ENCODE assay signal across 1 cellular context in the genomic region with DNA sequence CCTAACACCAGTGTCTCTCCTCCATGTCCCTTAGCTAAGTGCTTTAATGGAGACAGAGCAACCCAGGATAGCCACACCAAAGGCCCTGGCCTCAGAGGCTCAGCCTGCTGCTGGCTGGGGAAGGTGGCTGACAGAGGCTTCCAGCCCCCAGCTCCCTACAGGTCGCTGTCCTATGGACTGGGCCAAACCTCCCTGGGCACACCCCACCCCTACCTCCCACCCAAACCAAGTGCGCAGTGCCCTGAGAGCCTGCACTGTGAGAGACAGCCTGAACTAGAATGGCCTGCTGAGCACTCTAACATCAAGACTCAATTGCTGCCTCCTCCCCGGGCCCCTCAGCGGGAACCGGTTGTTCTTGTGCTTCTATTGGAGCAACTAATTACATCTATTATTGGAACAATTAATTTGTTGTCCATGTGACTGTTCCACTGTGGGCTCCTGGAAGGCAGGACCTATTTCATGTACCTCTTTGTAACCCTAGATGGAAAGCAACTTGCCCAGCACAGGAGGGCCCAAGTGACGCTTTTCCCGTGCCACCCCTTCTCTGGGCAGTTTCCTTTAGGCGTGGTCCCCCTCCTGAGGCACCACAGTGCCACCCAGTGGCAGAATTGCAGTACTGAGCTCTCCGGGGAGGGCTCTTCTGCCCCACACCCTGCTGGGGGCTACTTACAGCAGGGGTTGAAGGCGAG.
TF ChIP-seq lines count a peak whose summit lies in the region.

No MANE protein-coding gene starts in this region.

TF ChIP-seq in HepG2, 621 proteins besides CTCF, POLR2A, EP300 and RAD21 (continued from another document and continues in another):
- TF ChIP-seq ELF1 (CRISPR knock-in tag; IDR thresholded peaks at IDR 0.05) (no peak), KDM5B (CRISPR knock-in tag; IDR thresholded peaks at IDR 0.05; ENCODE audit: borderline replicate concordance) (no peak; the same call in 1 of the 2 replicates), ZNF570 (CRISPR knock-in tag; IDR thresholded peaks at IDR 0.05; ENCODE audit: borderline replicate concordance) (no peak), NONO (IDR thresholded peaks at IDR 0.05) (no peak), NONO (CRISPR knock-in tag; conservative IDR thresholded peaks at IDR 0.05) (no peak; the same call in 1 of the 2 replicates), SNAPC2 (CRISPR knock-in tag; IDR thresholded peaks at IDR 0.05) (no peak), ZNF343 (CRISPR knock-in tag; IDR thresholded peaks at IDR 0.05) (no peak), NFIC (IDR thresholded peaks at IDR 0.05; ENCODE audit: low read length) (no peak), YEATS2 (CRISPR knock-in tag; IDR thresholded peaks at IDR 0.05; ENCODE audit: borderline replicate concordance) (no peak), STAG1 (CRISPR knock-in tag; IDR thresholded peaks at IDR 0.05) (peak; percentile 98), ZBTB7A (CRISPR knock-in tag; IDR thresholded peaks at IDR 0.05) (no peak), HMG20B (CRISPR knock-in tag; conservative IDR thresholded peaks at IDR 0.05) (no peak), KDM3A (CRISPR knock-in tag; IDR thresholded peaks at IDR 0.05; ENCODE audit: low read depth) (peak; percentile 74; the same call in 1 of the 2 replicates), FOXM1 (CRISPR knock-in tag; IDR thresholded peaks at IDR 0.05) (no peak), ZNF235 (CRISPR knock-in tag; IDR thresholded peaks at IDR 0.05; ENCODE audit: borderline replicate concordance) (no peak), ELF3 (CRISPR knock-in tag; IDR thresholded peaks at IDR 0.05) (peak; percentile 47; the same call in 1 of the 2 replicates), SP4 (CRISPR knock-in tag; IDR thresholded peaks at IDR 0.05) (no peak; the same call in 1 of the 2 replicates), ZNF24 (IDR thresholded peaks at IDR 0.05) (no peak), ZNF737 (CRISPR knock-in tag; IDR thresholded peaks at IDR 0.05; ENCODE audit: borderline replicate concordance) (no peak), AGO2 (optimal IDR thresholded peaks at IDR 0.05; ENCODE audit: low read depth, low read length) (no peak), XRCC5 (optimal IDR thresholded peaks at IDR 0.05; ENCODE audit: low read length) (peak; percentile 32), CHD2 (IDR thresholded peaks at IDR 0.05; ENCODE audit: low read depth, low read length) (no peak), ZNF331 (CRISPR knock-in tag; IDR thresholded peaks at IDR 0.05) (peak; percentile 43; the same call in 1 of the 2 replicates), CAMTA2 (CRISPR knock-in tag; IDR thresholded peaks at IDR 0.05; ENCODE audit: borderline replicate concordance) (no peak), ZNF264 (CRISPR knock-in tag; IDR thresholded peaks at IDR 0.05) (no peak), KAT7 (CRISPR knock-in tag; IDR thresholded peaks at IDR 0.05; ENCODE audit: borderline replicate concordance) (no peak), ETV6 (CRISPR knock-in tag; conservative IDR thresholded peaks at IDR 0.05) (no peak), ZNF317 (CRISPR knock-in tag; IDR thresholded peaks at IDR 0.05) (no peak), ZNF263 (CRISPR knock-in tag; IDR thresholded peaks at IDR 0.05) (0 out of 2 replicates have a peak, but pooled peaks have one; percentile 45), CREB1 (IDR thresholded peaks at IDR 0.05) (no peak), CREB1 (CRISPR knock-in tag; IDR thresholded peaks at IDR 0.05) (no peak), JUN (CRISPR knock-in tag; IDR thresholded peaks at IDR 0.05) (no peak), HNRNPLL (IDR thresholded peaks at IDR 0.05; ENCODE audit: low read depth, low read length, poor library complexity, severe bottlenecking) (no peak), U2AF2 (IDR thresholded peaks at IDR 0.05; ENCODE audit: low read depth, low read length) (no peak), MTA3 (CRISPR knock-in tag; IDR thresholded peaks at IDR 0.05) (no peak), ZNF569 (CRISPR knock-in tag; IDR thresholded peaks at IDR 0.05; ENCODE audit: borderline replicate concordance) (no peak), ZNF496 (CRISPR knock-in tag; IDR thresholded peaks at IDR 0.05; ENCODE audit: insufficient replicate concordance) (no peak), ZNF775 (CRISPR knock-in tag; IDR thresholded peaks at IDR 0.05; ENCODE audit: borderline replicate concordance) (no peak), RFXANK (CRISPR knock-in tag; IDR thresholded peaks at IDR 0.05) (no peak), ZBTB21 (CRISPR knock-in tag; IDR thresholded peaks at IDR 0.05) (no peak), CREM (IDR thresholded peaks at IDR 0.05) (no peak), CREM (CRISPR knock-in tag; IDR thresholded peaks at IDR 0.05) (no peak)
- TF ChIP-seq, protein P1, sequence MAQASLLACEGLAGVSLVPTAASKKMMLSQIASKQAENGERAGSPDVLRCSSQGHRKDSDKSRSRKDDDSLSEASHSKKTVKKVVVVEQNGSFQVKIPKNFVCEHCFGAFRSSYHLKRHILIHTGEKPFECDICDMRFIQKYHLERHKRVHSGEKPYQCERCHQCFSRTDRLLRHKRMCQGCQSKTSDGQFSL (CRISPR knock-in tag; IDR thresholded peaks at IDR 0.05), result no peak
- TF ChIP-seq, protein P2, sequence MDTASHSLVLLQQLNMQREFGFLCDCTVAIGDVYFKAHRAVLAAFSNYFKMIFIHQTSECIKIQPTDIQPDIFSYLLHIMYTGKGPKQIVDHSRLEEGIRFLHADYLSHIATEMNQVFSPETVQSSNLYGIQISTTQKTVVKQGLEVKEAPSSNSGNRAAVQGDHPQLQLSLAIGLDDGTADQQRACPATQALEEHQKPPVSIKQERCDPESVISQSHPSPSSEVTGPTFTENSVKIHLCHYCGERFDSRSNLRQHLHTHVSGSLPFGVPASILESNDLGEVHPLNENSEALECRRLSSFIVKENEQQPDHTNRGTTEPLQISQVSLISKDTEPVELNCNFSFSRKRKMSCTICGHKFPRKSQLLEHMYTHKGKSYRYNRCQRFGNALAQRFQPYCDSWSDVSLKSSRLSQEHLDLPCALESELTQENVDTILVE (CRISPR knock-in tag; IDR thresholded peaks at IDR 0.05), result peak; percentile 38; the same call in 1 of the 2 replicates
- TF ChIP-seq, protein P3, sequence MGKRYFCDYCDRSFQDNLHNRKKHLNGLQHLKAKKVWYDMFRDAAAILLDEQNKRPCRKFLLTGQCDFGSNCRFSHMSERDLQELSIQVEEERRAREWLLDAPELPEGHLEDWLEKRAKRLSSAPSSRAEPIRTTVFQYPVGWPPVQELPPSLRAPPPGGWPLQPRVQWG (CRISPR knock-in tag; IDR thresholded peaks at IDR 0.05; ENCODE audit: borderline replicate concordance, low read depth), result no peak
- TF ChIP-seq, protein P4, sequence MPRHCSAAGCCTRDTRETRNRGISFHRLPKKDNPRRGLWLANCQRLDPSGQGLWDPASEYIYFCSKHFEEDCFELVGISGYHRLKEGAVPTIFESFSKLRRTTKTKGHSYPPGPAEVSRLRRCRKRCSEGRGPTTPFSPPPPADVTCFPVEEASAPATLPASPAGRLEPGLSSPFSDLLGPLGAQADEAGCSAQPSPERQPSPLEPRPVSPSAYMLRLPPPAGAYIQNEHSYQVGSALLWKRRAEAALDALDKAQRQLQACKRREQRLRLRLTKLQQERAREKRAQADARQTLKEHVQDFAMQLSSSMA (CRISPR knock-in tag; IDR thresholded peaks at IDR 0.05), result no peak
- TF ChIP-seq, protein P5, sequence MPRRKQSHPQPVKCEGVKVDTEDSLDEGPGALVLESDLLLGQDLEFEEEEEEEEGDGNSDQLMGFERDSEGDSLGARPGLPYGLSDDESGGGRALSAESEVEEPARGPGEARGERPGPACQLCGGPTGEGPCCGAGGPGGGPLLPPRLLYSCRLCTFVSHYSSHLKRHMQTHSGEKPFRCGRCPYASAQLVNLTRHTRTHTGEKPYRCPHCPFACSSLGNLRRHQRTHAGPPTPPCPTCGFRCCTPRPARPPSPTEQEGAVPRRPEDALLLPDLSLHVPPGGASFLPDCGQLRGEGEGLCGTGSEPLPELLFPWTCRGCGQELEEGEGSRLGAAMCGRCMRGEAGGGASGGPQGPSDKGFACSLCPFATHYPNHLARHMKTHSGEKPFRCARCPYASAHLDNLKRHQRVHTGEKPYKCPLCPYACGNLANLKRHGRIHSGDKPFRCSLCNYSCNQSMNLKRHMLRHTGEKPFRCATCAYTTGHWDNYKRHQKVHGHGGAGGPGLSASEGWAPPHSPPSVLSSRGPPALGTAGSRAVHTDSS (CRISPR knock-in tag; conservative IDR thresholded peaks at IDR 0.05), result no peak
- TF ChIP-seq, protein P6, sequence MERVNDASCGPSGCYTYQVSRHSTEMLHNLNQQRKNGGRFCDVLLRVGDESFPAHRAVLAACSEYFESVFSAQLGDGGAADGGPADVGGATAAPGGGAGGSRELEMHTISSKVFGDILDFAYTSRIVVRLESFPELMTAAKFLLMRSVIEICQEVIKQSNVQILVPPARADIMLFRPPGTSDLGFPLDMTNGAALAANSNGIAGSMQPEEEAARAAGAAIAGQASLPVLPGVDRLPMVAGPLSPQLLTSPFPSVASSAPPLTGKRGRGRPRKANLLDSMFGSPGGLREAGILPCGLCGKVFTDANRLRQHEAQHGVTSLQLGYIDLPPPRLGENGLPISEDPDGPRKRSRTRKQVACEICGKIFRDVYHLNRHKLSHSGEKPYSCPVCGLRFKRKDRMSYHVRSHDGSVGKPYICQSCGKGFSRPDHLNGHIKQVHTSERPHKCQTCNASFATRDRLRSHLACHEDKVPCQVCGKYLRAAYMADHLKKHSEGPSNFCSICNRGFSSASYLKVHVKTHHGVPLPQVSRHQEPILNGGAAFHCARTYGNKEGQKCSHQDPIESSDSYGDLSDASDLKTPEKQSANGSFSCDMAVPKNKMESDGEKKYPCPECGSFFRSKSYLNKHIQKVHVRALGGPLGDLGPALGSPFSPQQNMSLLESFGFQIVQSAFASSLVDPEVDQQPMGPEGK (CRISPR knock-in tag; IDR thresholded peaks at IDR 0.05), result peak; percentile 98
- TF ChIP-seq, protein P7, sequence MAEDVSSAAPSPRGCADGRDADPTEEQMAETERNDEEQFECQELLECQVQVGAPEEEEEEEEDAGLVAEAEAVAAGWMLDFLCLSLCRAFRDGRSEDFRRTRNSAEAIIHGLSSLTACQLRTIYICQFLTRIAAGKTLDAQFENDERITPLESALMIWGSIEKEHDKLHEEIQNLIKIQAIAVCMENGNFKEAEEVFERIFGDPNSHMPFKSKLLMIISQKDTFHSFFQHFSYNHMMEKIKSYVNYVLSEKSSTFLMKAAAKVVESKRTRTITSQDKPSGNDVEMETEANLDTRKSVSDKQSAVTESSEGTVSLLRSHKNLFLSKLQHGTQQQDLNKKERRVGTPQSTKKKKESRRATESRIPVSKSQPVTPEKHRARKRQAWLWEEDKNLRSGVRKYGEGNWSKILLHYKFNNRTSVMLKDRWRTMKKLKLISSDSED (CRISPR knock-in tag; IDR thresholded peaks at IDR 0.05), result no peak
- TF ChIP-seq, protein P8, sequence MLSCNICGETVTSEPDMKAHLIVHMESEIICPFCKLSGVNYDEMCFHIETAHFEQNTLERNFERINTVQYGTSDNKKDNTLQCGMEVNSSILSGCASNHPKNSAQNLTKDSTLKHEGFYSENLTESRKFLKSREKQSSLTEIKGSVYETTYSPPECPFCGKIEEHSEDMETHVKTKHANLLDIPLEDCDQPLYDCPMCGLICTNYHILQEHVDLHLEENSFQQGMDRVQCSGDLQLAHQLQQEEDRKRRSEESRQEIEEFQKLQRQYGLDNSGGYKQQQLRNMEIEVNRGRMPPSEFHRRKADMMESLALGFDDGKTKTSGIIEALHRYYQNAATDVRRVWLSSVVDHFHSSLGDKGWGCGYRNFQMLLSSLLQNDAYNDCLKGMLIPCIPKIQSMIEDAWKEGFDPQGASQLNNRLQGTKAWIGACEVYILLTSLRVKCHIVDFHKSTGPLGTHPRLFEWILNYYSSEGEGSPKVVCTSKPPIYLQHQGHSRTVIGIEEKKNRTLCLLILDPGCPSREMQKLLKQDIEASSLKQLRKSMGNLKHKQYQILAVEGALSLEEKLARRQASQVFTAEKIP (CRISPR knock-in tag; IDR thresholded peaks at IDR 0.05; ENCODE audit: borderline replicate concordance), result no peak
- TF ChIP-seq, protein P9, sequence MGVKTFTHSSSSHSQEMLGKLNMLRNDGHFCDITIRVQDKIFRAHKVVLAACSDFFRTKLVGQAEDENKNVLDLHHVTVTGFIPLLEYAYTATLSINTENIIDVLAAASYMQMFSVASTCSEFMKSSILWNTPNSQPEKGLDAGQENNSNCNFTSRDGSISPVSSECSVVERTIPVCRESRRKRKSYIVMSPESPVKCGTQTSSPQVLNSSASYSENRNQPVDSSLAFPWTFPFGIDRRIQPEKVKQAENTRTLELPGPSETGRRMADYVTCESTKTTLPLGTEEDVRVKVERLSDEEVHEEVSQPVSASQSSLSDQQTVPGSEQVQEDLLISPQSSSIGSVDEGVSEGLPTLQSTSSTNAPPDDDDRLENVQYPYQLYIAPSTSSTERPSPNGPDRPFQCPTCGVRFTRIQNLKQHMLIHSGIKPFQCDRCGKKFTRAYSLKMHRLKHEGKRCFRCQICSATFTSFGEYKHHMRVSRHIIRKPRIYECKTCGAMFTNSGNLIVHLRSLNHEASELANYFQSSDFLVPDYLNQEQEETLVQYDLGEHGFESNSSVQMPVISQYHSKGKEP (CRISPR knock-in tag; IDR thresholded peaks at IDR 0.05), result no peak
- TF ChIP-seq, protein P10, sequence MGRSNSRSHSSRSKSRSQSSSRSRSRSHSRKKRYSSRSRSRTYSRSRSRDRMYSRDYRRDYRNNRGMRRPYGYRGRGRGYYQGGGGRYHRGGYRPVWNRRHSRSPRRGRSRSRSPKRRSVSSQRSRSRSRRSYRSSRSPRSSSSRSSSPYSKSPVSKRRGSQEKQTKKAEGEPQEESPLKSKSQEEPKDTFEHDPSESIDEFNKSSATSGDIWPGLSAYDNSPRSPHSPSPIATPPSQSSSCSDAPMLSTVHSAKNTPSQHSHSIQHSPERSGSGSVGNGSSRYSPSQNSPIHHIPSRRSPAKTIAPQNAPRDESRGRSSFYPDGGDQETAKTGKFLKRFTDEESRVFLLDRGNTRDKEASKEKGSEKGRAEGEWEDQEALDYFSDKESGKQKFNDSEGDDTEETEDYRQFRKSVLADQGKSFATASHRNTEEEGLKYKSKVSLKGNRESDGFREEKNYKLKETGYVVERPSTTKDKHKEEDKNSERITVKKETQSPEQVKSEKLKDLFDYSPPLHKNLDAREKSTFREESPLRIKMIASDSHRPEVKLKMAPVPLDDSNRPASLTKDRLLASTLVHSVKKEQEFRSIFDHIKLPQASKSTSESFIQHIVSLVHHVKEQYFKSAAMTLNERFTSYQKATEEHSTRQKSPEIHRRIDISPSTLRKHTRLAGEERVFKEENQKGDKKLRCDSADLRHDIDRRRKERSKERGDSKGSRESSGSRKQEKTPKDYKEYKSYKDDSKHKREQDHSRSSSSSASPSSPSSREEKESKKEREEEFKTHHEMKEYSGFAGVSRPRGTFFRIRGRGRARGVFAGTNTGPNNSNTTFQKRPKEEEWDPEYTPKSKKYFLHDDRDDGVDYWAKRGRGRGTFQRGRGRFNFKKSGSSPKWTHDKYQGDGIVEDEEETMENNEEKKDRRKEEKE (IDR thresholded peaks at IDR 0.05), result no peak
- TF ChIP-seq, protein P11, sequence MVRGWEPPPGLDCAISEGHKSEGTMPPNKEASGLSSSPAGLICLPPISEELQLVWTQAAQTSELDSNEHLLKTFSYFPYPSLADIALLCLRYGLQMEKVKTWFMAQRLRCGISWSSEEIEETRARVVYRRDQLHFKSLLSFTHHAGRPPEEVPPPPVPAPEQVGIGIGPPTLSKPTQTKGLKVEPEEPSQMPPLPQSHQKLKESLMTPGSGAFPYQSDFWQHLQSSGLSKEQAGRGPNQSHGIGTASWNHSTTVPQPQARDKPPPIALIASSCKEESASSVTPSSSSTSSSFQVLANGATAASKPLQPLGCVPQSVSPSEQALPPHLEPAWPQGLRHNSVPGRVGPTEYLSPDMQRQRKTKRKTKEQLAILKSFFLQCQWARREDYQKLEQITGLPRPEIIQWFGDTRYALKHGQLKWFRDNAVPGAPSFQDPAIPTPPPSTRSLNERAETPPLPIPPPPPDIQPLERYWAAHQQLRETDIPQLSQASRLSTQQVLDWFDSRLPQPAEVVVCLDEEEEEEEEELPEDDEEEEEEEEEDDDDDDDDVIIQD (CRISPR knock-in tag; IDR thresholded peaks at IDR 0.05; ENCODE audit: low read depth), result no peak
